24 cellular contexts compared by ENCODE assay signal in genomic region chr4:184099033-184099432, GRCh38.
"Had no signal": no experiment of that assay in that cellular context is flagged by ENCODE, and none has a peak within 500 bp of the region (broad histone marks: within the 10 kb centered on the region; RNA-seq: fewer than 3 reads in every experiment).

No MANE protein-coding gene starts in this region.

- H3K4me1 ChIP-seq: uterus had no signal

- ATAC-seq: activated CD4-positive, alpha-beta T cell treated with anti-CD3 and anti-CD28 coated beads for 36 hours; activated CD8-positive, alpha-beta memory T cell treated with anti-CD3 and anti-CD28 coated beads, Interleukin-2, amount 10 ng/mL, durations not matched to agents 7 days and 5 days; activated CD8-positive, alpha-beta T cell treated with anti-CD3 and anti-CD28 coated beads, Interleukin-2, amount 10 ng/mL, durations not matched to agents 7 days and 5 days; activated naive CD4-positive, alpha-beta T cell treated with anti-CD3 and anti-CD28 coated beads, Interleukin-2, amount 50 U/mL, for 72 hours; activated T-cell treated with anti-CD3 and anti-CD28 coated beads, Interleukin-2, amount 50 U/mL, for 72 hours; effector memory CD8-positive, alpha-beta T cell; gastroesophageal sphincter; left lobe of liver; lower lobe of right lung; naive thymus-derived CD8-positive, alpha-beta T cell; sciatic nerve; stimulated activated naive CD8-positive, alpha-beta T cell treated with anti-CD3 and anti-CD28 coated beads, Interleukin-15, Interleukin-2, amounts not matched to agents 100 U/mL and 50 U/mL, for 24 hours had no signal

- H3K27ac ChIP-seq: coronary artery, lower lobe of right lung, neural progenitor cell, skin epidermis had no signal

- H3K4me2 ChIP-seq: neural progenitor cell had no signal

- H3K9me3 ChIP-seq: gastroesophageal sphincter, lower lobe of right lung, uterus had no signal

- H2AFZ ChIP-seq: neural progenitor cell had no signal

- H3K27me3 ChIP-seq: gastroesophageal sphincter, neural progenitor cell, uterus had no signal

- H3K36me3 ChIP-seq: gastroesophageal sphincter, lower lobe of right lung, neural progenitor cell, uterus had no signal

- H3K4me3 ChIP-seq: coronary artery, lower lobe of right lung, neural progenitor cell, skin epidermis, uterus had no signal

- DNase-seq: activated CD4-positive, alpha-beta T cell treated with anti-CD3 and anti-CD28 coated beads for 36 hours; activated CD4-positive, CD25-positive, alpha-beta regulatory T cell; activated CD8-positive, alpha-beta memory T cell treated with anti-CD3 and anti-CD28 coated beads, Interleukin-2, amount 10 ng/mL, durations not matched to agents 7 days and 5 days; activated CD8-positive, alpha-beta T cell treated with anti-CD3 and anti-CD28 coated beads, Interleukin-2, amount 10 ng/mL, durations not matched to agents 7 days and 5 days; activated naive CD4-positive, alpha-beta T cell; activated T-cell treated with anti-CD3 and anti-CD28 coated beads for 4 hours; activated T-cell treated with anti-CD3 and anti-CD28 coated beads, Interleukin-2, amount 50 U/mL, for 72 hours; cerebellar nuclear complex; effector memory CD8-positive, alpha-beta T cell; erythroblast; lower lobe of right lung; mesenchymal stem cell; naive thymus-derived CD8-positive, alpha-beta T cell; stimulated activated CD4-positive, alpha-beta T cell treated with anti-CD3 and anti-CD28 coated beads, Interleukin-12 subunit alpha, Interleukin-12 subunit beta, amount 100 ng/mL, for 4 hours; stimulated activated CD4-positive, alpha-beta T cell treated with anti-CD3 and anti-CD28 coated beads, Interleukin-4, amount 100 ng/mL, for 1 hour; stimulated activated naive CD8-positive, alpha-beta T cell treated with anti-CD3 and anti-CD28 coated beads, Interleukin-15, Interleukin-2, amounts not matched to agents 100 U/mL and 50 U/mL, for 24 hours; uterus had no signal
